In the genomic region with DNA sequence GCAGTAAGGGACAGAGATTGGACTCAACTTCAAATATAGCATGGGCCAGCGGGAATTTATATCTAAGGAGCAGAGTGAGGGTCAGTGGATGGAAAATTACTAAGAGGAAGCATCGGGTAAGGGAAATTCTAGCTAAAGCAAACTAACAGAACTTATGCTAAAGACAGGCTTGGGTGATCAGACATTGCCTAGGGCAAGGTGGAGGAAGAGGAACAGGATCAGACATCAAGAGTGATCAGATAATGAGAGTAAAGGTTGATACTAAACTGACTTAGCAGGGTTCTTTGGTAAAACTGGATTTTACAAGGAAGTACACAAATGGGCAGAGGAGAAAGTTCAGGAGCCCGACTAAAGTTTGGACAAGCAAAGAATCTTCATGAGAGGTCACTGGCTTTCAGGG, we compare ENCODE assay signal across 21 cellular contexts.
DNase-seq lines count a peak whose midpoint lies in the region; ATAC-seq, FAIRE-seq and TF ChIP-seq lines count a peak whose summit lies in the region.
"Had no signal": no experiment of that assay in that cellular context is flagged by ENCODE, and none has a peak within 500 bp of the region (broad histone marks: within the 10 kb centered on the region; RNA-seq: fewer than 3 reads in every experiment).

No MANE protein-coding gene starts in this region.

- H3K18ac ChIP-seq in mesendoderm (ENCODE audit: low read length), result peak overlapping the region; percentile 23

- CTCF ChIA-PET in OCI-LY7 (lab: Charles Lee; ENCODE audit: unreplicated experiment), result no interaction called here

- H2AFZ ChIP-seq in GM23338, result peak overlapping the region; percentile 76
- no peak overlapping the region for H2AFZ ChIP-seq in astrocyte (ENCODE audit: low read depth, low read length)
- no peak overlapping the region for H2AFZ ChIP-seq in OCI-LY7 (ENCODE audit: low read length)

- no peaks in the 10 kb centered on the region for H3K9me3 ChIP-seq in astrocyte (ENCODE audit: insufficient read depth, low read depth, low read length)
- no peaks in the 10 kb centered on the region for H3K9me3 ChIP-seq in OCI-LY7 (ENCODE audit: low read length)
- H3K9me3 ChIP-seq: BE2C, Caco-2 had no signal

- H2BK120ac ChIP-seq in mesendoderm (ENCODE audit: low read depth, low read length), result no peak overlapping the region

- H3K4me2 ChIP-seq in GM23338 (no peak overlapping the region), astrocyte (ENCODE audit: low read length) (no peak overlapping the region), mesendoderm (ENCODE audit: low read length) (no peak overlapping the region), OCI-LY7 (ENCODE audit: low read length) (no peak overlapping the region)

- no peak overlapping the region for H3K23ac ChIP-seq in mesendoderm (ENCODE audit: low read length)

- H3K4me1 Mint-ChIP-seq in GM23338 (peaks cover 11% of the 10 kb centered on the region; the same call in 2 of the 3 replicates), astrocyte (ENCODE audit: low read depth, unreplicated experiment) (no peaks in the 10 kb centered on the region), type B pancreatic cell (ENCODE audit: unreplicated experiment) (no peaks in the 10 kb centered on the region)

- H3K27me3 ChIP-seq in GM23338 (ENCODE audit: insufficient read depth), result no peaks in the 10 kb centered on the region
- no peaks in the 10 kb centered on the region for H3K27me3 ChIP-seq in astrocyte (ENCODE audit: insufficient read depth, low read length)
- H3K27me3 ChIP-seq in mesendoderm (ENCODE audit: insufficient read depth, low read length, poor library complexity), result no peaks in the 10 kb centered on the region

- H3F3A ChIP-seq in GM23338 (replicated peaks; ENCODE audit: low read depth), result no peaks in the 10 kb centered on the region

- no peak overlapping the region; the same call in 1 of the 2 replicates for H3K27ac Mint-ChIP-seq in GM23338
- peak overlapping the region; percentile 23 for H3K27ac Mint-ChIP-seq in astrocyte (ENCODE audit: unreplicated experiment)
- H3K27ac Mint-ChIP-seq in type B pancreatic cell, result no peak overlapping the region
- H3K27ac Mint-ChIP-seq: CD4-positive, alpha-beta T cell had no signal

- H3K36me3 ChIP-seq in GM23338 (ENCODE audit: insufficient read depth) (no peaks in the 10 kb centered on the region), astrocyte (ENCODE audit: insufficient read depth, low read length) (no peaks in the 10 kb centered on the region), mesendoderm (ENCODE audit: control insufficient read depth, insufficient read depth, low read length) (no peaks in the 10 kb centered on the region), OCI-LY7 (ENCODE audit: insufficient read depth, low read length) (no peaks in the 10 kb centered on the region)
- H3K36me3 ChIP-seq: BE2C had no signal

- FAIRE-seq in astrocyte (lab: Jason Lieb, UNC), result no peak
- FAIRE-seq: A204.1, GM12878, H54 had no signal

- DNase-seq in GM23338 (ENCODE audit: low spot score) (no peak), astrocyte (ENCODE audit: low read depth) (no peak), mesendoderm (peak; percentile 40), type B pancreatic cell (ENCODE audit: extremely low spot score, unreplicated experiment) (no peak), nucleus accumbens (lab: John Stamatoyannopoulos, UW) (no peak), OCI-LY7 (ENCODE audit: low spot score) (no peak), NCI-H2029 (lab: John Stamatoyannopoulos, UW) (no peak)
- DNase-seq: ACHN; BE2C; C1 segment of cervical spinal cord; CD4-positive, alpha-beta T cell; DMS153; DMS79; GF-D8; HCEC 1CT had no signal

- peaks cover 2% of the 10 kb centered on the region for H3K27me3 Mint-ChIP-seq in GM23338 (ENCODE audit: insufficient read depth, low read depth, poor library complexity)
- H3K27me3 Mint-ChIP-seq in astrocyte (ENCODE audit: low read depth, unreplicated experiment), result no peaks in the 10 kb centered on the region
- H3K27me3 Mint-ChIP-seq in type B pancreatic cell, result no peaks in the 10 kb centered on the region
- H3K27me3 Mint-ChIP-seq: CD4-positive, alpha-beta T cell had no signal

- peaks cover 8% of the 10 kb centered on the region; the same call in 1 of the 2 replicates for H3K4me1 ChIP-seq in GM23338 (ENCODE audit: insufficient read depth)
- no peaks in the 10 kb centered on the region for H3K4me1 ChIP-seq in astrocyte (ENCODE audit: insufficient read depth, low read length)
- H3K4me1 ChIP-seq in mesendoderm (ENCODE audit: control insufficient read depth, low read depth, low read length), result peaks cover 5% of the 10 kb centered on the region
- no peaks in the 10 kb centered on the region for H3K4me1 ChIP-seq in OCI-LY7 (ENCODE audit: insufficient read depth, low read length, poor library complexity, severe bottlenecking)
- H3K4me1 ChIP-seq: Caco-2 had no signal

- H2BK5ac ChIP-seq in mesendoderm (ENCODE audit: low read length), result no peak overlapping the region

- H3K4me3 ChIP-seq in GM23338, result no peak overlapping the region
- no peak overlapping the region for H3K4me3 ChIP-seq in astrocyte (ENCODE audit: insufficient read depth, low read depth, low read length)
- no peak overlapping the region for H3K4me3 ChIP-seq in mesendoderm (ENCODE audit: low read length)
- no peak overlapping the region for H3K4me3 ChIP-seq in OCI-LY7 (ENCODE audit: low read depth, low read length, poor library complexity, severe bottlenecking)
- H3K4me3 ChIP-seq: GM12878 had no signal

- H3K4me3 Mint-ChIP-seq in GM23338, result no peak overlapping the region
- H3K4me3 Mint-ChIP-seq in astrocyte (ENCODE audit: unreplicated experiment), result no peak overlapping the region
- peak overlapping the region; percentile 15 for H3K4me3 Mint-ChIP-seq in type B pancreatic cell
- H3K4me3 Mint-ChIP-seq: CD4-positive, alpha-beta T cell had no signal

- ATAC-seq in GM23338 (no peak), HG02571 (IDR thresholded peaks at IDR 0.05; ENCODE audit: unreplicated experiment) (no peak)
- ATAC-seq: GM12878 had no signal

- H3K36me3 Mint-ChIP-seq in GM23338 (ENCODE audit: low read depth), result no peaks in the 10 kb centered on the region
- H3K36me3 Mint-ChIP-seq in astrocyte (ENCODE audit: low read depth, unreplicated experiment), result no peaks in the 10 kb centered on the region
- peaks cover 3% of the 10 kb centered on the region for H3K36me3 Mint-ChIP-seq in type B pancreatic cell

- no peak overlapping the region for H4K8ac ChIP-seq in mesendoderm (ENCODE audit: low read depth, low read length)

- H3K79me2 ChIP-seq in GM23338 (replicated peaks; ENCODE audit: insufficient read depth) (no peaks in the 10 kb centered on the region), astrocyte (ENCODE audit: insufficient read depth, low read length) (no peaks in the 10 kb centered on the region), mesendoderm (ENCODE audit: control insufficient read depth, insufficient read depth, low read length) (no peaks in the 10 kb centered on the region), OCI-LY7 (ENCODE audit: insufficient read depth, low read depth, low read length) (no peaks in the 10 kb centered on the region)

- H3K9me3 Mint-ChIP-seq in GM23338, result no peaks in the 10 kb centered on the region
- H3K9me3 Mint-ChIP-seq in astrocyte (ENCODE audit: unreplicated experiment), result peaks cover 7% of the 10 kb centered on the region
- peaks cover 12% of the 10 kb centered on the region for H3K9me3 Mint-ChIP-seq in type B pancreatic cell
- H3K9me3 Mint-ChIP-seq: CD4-positive, alpha-beta T cell had no signal

- H3K79me1 ChIP-seq in mesendoderm (ENCODE audit: low read length), result no peaks in the 10 kb centered on the region

- intact Hi-C loops in OCI-LY7 (cut with micrococcal nuclease; ENCODE audit: unreplicated experiment), result no loop called here

- H2AK5ac ChIP-seq in mesendoderm (ENCODE audit: low read length), result no peak overlapping the region

- H3K27ac ChIP-seq in GM23338 (ENCODE audit: low read depth) (no peak overlapping the region), astrocyte (ENCODE audit: low read depth, low read length) (no peak overlapping the region), mesendoderm (ENCODE audit: low read depth, low read length) (no peak overlapping the region), OCI-LY7 (ENCODE audit: low read depth, low read length, poor library complexity, severe bottlenecking) (no peak overlapping the region)
- H3K27ac ChIP-seq: HL-60 had no signal

- no peak overlapping the region for H2BK15ac ChIP-seq in mesendoderm (replicated peaks; ENCODE audit: low read depth)

- POLR2A ChIA-PET in OCI-LY7 (lab: Charles Lee), result no interaction called here

- H3K9me2 ChIP-seq in GM23338 (ENCODE audit: insufficient read depth), result peaks cover 4% of the 10 kb centered on the region; the same call in 1 of the 2 replicates
- no peaks in the 10 kb centered on the region for H3K9me2 ChIP-seq in OCI-LY7 (ENCODE audit: insufficient read depth, low read length)

- H3K4ac ChIP-seq in mesendoderm (ENCODE audit: low read depth, low read length), result peak overlapping the region; percentile 9

- no CpG with 5 or more reads among the region's 3 CpGs for WGBS in mesendoderm (ENCODE audit: extremely low coverage, insufficient coverage, low lambda C conversion rate)

- no peak overlapping the region for H3K9ac ChIP-seq in astrocyte (ENCODE audit: low read length)
- H3K9ac ChIP-seq in mesendoderm (ENCODE audit: low read length), result no peak overlapping the region

- H4K20me1 ChIP-seq in GM23338 (replicated peaks; ENCODE audit: insufficient read depth), result no peaks in the 10 kb centered on the region
- no peaks in the 10 kb centered on the region for H4K20me1 ChIP-seq in astrocyte (ENCODE audit: insufficient read depth, low read length)
- H4K20me1 ChIP-seq in OCI-LY7 (ENCODE audit: insufficient read depth, low read length), result no peaks in the 10 kb centered on the region

- H4K5ac ChIP-seq in mesendoderm (ENCODE audit: low read length), result no peak overlapping the region

- H3K56ac ChIP-seq in mesendoderm (ENCODE audit: low read length), result no peak overlapping the region

- BruUV-seq in OCI-LY7 (replicated peaks; lab: Mats Ljungman, UMichigan), result no TSS peak

- TF ChIP-seq CTCF in GM23338 (conservative IDR thresholded peaks at IDR 0.05; ENCODE audit: low read depth in 2 of 2) (no peak), astrocyte (IDR thresholded peaks at IDR 0.05; ENCODE audit: insufficient read depth, low read depth, low read length) (no peak), type B pancreatic cell (conservative IDR thresholded peaks at IDR 0.05) (no peak), OCI-LY7 (conservative IDR thresholded peaks at IDR 0.05; ENCODE audit: low read length) (no peak)

TF ChIP-seq in GM23338, 12 proteins besides CTCF, POLR2A, EP300 and RAD21:
- TF ChIP-seq POLR2AphosphoS5 (IDR thresholded peaks at IDR 0.05; ENCODE audit: low read depth), result no peak
TF ChIP-seq in GM23338: peak in this region for 0.
